Comparison of ENCODE assay signal across 8 cellular contexts in genomic region chr2:224583033-224583432, GRCh38. TPM values are rescaled to one million over a fixed set of nuclear protein-coding genes. Genes with fewer than 3 reads are reported as not detected.
A peak's percentile ranks its signal among the peaks of the same experiment; 100 is the strongest.
DNase-seq lines count a peak whose midpoint lies in the region; ATAC-seq and TF ChIP-seq lines count a peak whose summit lies in the region.
"Not testable (repeated sequence)": the region's sequence is repeated elsewhere in the genome, so short reads cannot be mapped to it uniquely, and the experiment has no call there.

No MANE protein-coding gene starts in this region.

- peak overlapping the region; percentile 89 for H3K4me2 ChIP-seq in OCI-LY1 (ENCODE audit: low read length)

- not testable (repeated sequence) for H3K9me3 ChIP-seq in OCI-LY1 (ENCODE audit: low read length); breast epithelium; mesodermal cell (ENCODE audit: control insufficient read depth, low read length); uterus

- peak overlapping the region; percentile 58 for H3K27ac ChIP-seq in OCI-LY1 (ENCODE audit: low read depth, low read length, poor library complexity, severe bottlenecking)
- H3K27ac ChIP-seq in breast epithelium; mesodermal cell (ENCODE audit: low read depth, low read length, severe bottlenecking); uterus: not testable (repeated sequence)

- H3K27me3 ChIP-seq in GM06990 (replicated peaks; ENCODE audit: control insufficient read depth, insufficient read depth, low read length); OCI-LY1 (ENCODE audit: insufficient read depth, low read length); breast epithelium; uterus: not testable (repeated sequence)

- not testable (repeated sequence) for DNase-seq in GM06990 (ENCODE audit: extremely low read depth, insufficient read length); activated CD8-positive, alpha-beta T cell treated with anti-CD3 and anti-CD28 coated beads for 36 hours; breast epithelium (ENCODE audit: low spot score in 2 of 2); fibroblast of pulmonary artery (ENCODE audit: low read depth); retinal pigment epithelial cell (ENCODE audit: low read depth); uterus

- H3K79me2 ChIP-seq in OCI-LY1 (ENCODE audit: insufficient read depth, low read length): peaks cover 65% of the 10 kb centered on the region

- H4K20me1 ChIP-seq in OCI-LY1 (ENCODE audit: insufficient read depth, low read length): not testable (repeated sequence)

- not testable (repeated sequence) for TF ChIP-seq POLR2A in breast epithelium (IDR thresholded peaks at IDR 0.05); uterus (IDR thresholded peaks at IDR 0.05)

- not testable (repeated sequence) for TF ChIP-seq CTCF in GM06990 (IDR thresholded peaks at IDR 0.05; ENCODE audit: insufficient read depth, low read length, poor library complexity, severe bottlenecking); OCI-LY1 (IDR thresholded peaks at IDR 0.05; ENCODE audit: low read length); activated CD8-positive, alpha-beta T cell treated with anti-CD3 and anti-CD28 coated beads for 36 hours (IDR thresholded peaks at IDR 0.05); breast epithelium (IDR thresholded peaks at IDR 0.05); fibroblast of pulmonary artery (IDR thresholded peaks at IDR 0.05; ENCODE audit: low read length, missing control alignments); retinal pigment epithelial cell (conservative IDR thresholded peaks at IDR 0.05; ENCODE audit: low read depth, low read length); uterus (IDR thresholded peaks at IDR 0.05)

- H2AFZ ChIP-seq in OCI-LY1 (ENCODE audit: low read length): not testable (repeated sequence)

- peak overlapping the region; percentile 98 for H3K4me3 Mint-ChIP-seq in activated CD8-positive, alpha-beta T cell treated with anti-CD3 and anti-CD28 coated beads for 36 hours

- H3K36me3 Mint-ChIP-seq in activated CD8-positive, alpha-beta T cell treated with anti-CD3 and anti-CD28 coated beads for 36 hours (ENCODE audit: low read depth): peaks cover 30% of the 10 kb centered on the region

- not testable (repeated sequence) for H3F3A ChIP-seq in OCI-LY1 (ENCODE audit: insufficient read depth, low read length)

- not testable (repeated sequence) for H3K36me3 ChIP-seq in GM06990 (ENCODE audit: control insufficient read depth, insufficient read depth, low read length); breast epithelium; uterus
- H3K36me3 ChIP-seq in OCI-LY1 (ENCODE audit: insufficient read depth, low read length) (peaks cover 50% of the 10 kb centered on the region), mesodermal cell (ENCODE audit: control insufficient read depth, insufficient read depth, low read length) (peaks cover 24% of the 10 kb centered on the region)

- 92 to 99% methylated on average over 12 to 13 of the region's 14 CpGs for WGBS in mesodermal cell (ENCODE audit: insufficient coverage in 2 of 2), 2 experiments

- intact Hi-C loops in activated CD8-positive, alpha-beta T cell treated with anti-CD3 and anti-CD28 coated beads for 36 hours (cut with micrococcal nuclease): loop anchor here (5.0 kb wide), 1 partner anchor 61 kb away; no protein-coding TSS in a partner anchor
- intact Hi-C loops in breast epithelium (cut with DNase I; ENCODE audit: low total_unique reads); uterus (cut with DNase I; ENCODE audit: low total_unique reads): not testable (repeated sequence)

- H3K9ac ChIP-seq in OCI-LY1 (ENCODE audit: low read length): peak overlapping the region; percentile 86

- peaks cover 69% of the 10 kb centered on the region for H3K4me1 ChIP-seq in OCI-LY1 (ENCODE audit: insufficient read depth, low read length, severe bottlenecking)
- H3K4me1 ChIP-seq in breast epithelium; mesodermal cell (ENCODE audit: control insufficient read depth, insufficient read depth, low read length, poor library complexity, severe bottlenecking); uterus: not testable (repeated sequence)

- not testable (repeated sequence) for H3K27ac Mint-ChIP-seq in activated CD8-positive, alpha-beta T cell treated with anti-CD3 and anti-CD28 coated beads for 36 hours

- H3K4me3 ChIP-seq in GM06990 (replicated peaks; ENCODE audit: low read depth, low read length) (peak overlapping the region; percentile 96), OCI-LY1 (ENCODE audit: low read depth, low read length, poor library complexity, severe bottlenecking) (peak overlapping the region; percentile 81), breast epithelium (peak overlapping the region; percentile 81 to 86 (median 82)), fibroblast of pulmonary artery (replicated peaks; ENCODE audit: low read depth, low read length) (peak overlapping the region; percentile 90), mesodermal cell (ENCODE audit: extremely low read depth, insufficient read depth, low read length, poor library complexity, severe bottlenecking) (peak overlapping the region; percentile 94), retinal pigment epithelial cell (ENCODE audit: low read length) (peak overlapping the region; percentile 96), uterus (peak overlapping the region; percentile 65 to 79)

- H3K9me3 Mint-ChIP-seq in activated CD8-positive, alpha-beta T cell treated with anti-CD3 and anti-CD28 coated beads for 36 hours: not testable (repeated sequence)

- not testable (repeated sequence) for H3K9me2 ChIP-seq in OCI-LY1 (ENCODE audit: low read depth, low read length)

- CTCF ChIA-PET in activated CD8-positive, alpha-beta T cell treated with anti-CD3 and anti-CD28 coated beads for 36 hours (lab: Charles Lee): interaction anchor here (1.4 kb wide), 1 partner anchor 15 kb away, joined by 3 read pairs; no protein-coding TSS in a partner anchor

- ATAC-seq in activated CD8-positive, alpha-beta T cell treated with anti-CD3 and anti-CD28 coated beads for 36 hours: not testable (repeated sequence)

- POLR2A ChIA-PET in activated CD8-positive, alpha-beta T cell treated with anti-CD3 and anti-CD28 coated beads for 36 hours (lab: Charles Lee): interaction anchor here (0.6 to 1.2 kb wide), 2 partner anchors 23 to 35 kb away, joined by 3 to 4 read pairs; no protein-coding TSS in a partner anchor

- H3K27me3 Mint-ChIP-seq in activated CD8-positive, alpha-beta T cell treated with anti-CD3 and anti-CD28 coated beads for 36 hours: not testable (repeated sequence)

- H3K4me1 Mint-ChIP-seq in activated CD8-positive, alpha-beta T cell treated with anti-CD3 and anti-CD28 coated beads for 36 hours (ENCODE audit: low read depth): peaks cover 46% of the 10 kb centered on the region

RNA-seq across cellular contexts. Expression of gene CUL3, which starts 2.1 kb away (rescaled TPM):
- total RNA-seq in activated CD8-positive, alpha-beta T cell treated with anti-CD3 and anti-CD28 coated beads for 36 hours: 10 to 100 TPM; 75.0 to 76.7 TPM
- total RNA-seq in breast epithelium: 100 to 1,000 TPM in 1 of 3 donors, 10 to 100 TPM in 2; 71.2 to 111 (median 82.3) TPM
- polyA plus RNA-seq in mesodermal cell (2013, experiment 1 of 2): 96.7 TPM
- polyA plus RNA-seq in mesodermal cell (2013, experiment 2 of 2): 112 TPM
- total RNA-seq in uterus: 100 to 1,000 TPM in 2 of 4 donors, 10 to 100 TPM in 2; 37.4 to 126 (median 97.5) TPM
